ENCODE assay signal across 11 cellular contexts in the genomic region with DNA sequence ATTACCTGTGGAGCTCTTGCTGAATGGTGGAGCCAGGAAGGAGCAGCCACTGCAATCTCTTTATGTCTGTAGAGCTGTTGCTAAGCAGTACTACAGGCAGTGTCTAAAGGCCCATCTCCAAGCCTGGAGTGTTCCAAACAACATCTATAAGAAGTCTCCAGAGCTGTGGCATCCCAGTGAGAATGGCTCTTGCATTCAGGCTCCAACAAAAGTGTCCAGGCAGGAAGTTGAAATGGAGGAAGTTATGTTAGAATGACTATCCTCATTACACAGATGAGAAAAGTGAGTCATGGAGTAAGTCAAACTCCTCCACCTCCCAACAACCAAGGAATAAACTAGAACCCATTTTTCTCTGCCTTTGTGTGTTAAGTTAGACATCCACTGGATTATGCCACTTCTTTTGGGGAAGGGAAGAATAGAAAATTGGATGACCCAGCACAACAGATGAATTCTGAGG.
A peak's percentile ranks its signal among the peaks of the same experiment; 100 is the strongest.
DNase-seq lines count a peak whose midpoint lies in the region; ATAC-seq, FAIRE-seq and TF ChIP-seq lines count a peak whose summit lies in the region.
"Had no signal": no experiment of that assay in that cellular context is flagged by ENCODE, and none has a peak within 500 bp of the region (broad histone marks: within the 10 kb centered on the region; RNA-seq: fewer than 3 reads in every experiment).

No MANE protein-coding gene starts in this region.

- peaks cover 22% of the 10 kb centered on the region for H3K79me1 ChIP-seq in trophoblast cell (ENCODE audit: low read length)

- H3K27ac ChIP-seq in GM23248 (peak overlapping the region; percentile 100), PC-9 (peak overlapping the region; percentile 95), trophoblast cell (ENCODE audit: low read depth, low read length) (peak overlapping the region; percentile 39), kidney (ENCODE audit: low read depth in 2 of 2, low read length in 2 of 2) (no peak overlapping the region)

- H3K9me3 ChIP-seq in GM23248 (ENCODE audit: low read depth) (no peaks in the 10 kb centered on the region), PC-9 (ENCODE audit: insufficient read depth, low read depth) (no peaks in the 10 kb centered on the region; the same call in 1 of the 2 replicates), trophoblast cell (ENCODE audit: insufficient read depth, low read depth, low read length) (no peaks in the 10 kb centered on the region), kidney (ENCODE audit: control insufficient read depth in 1 of 2, low read length in 2 of 2) (no peaks in the 10 kb centered on the region)

- H3K4ac ChIP-seq in trophoblast cell (ENCODE audit: low read depth, low read length) = no peak overlapping the region

- H4K91ac ChIP-seq in trophoblast cell (ENCODE audit: low read depth, low read length) = peak overlapping the region; percentile 52

- peaks cover 50% of the 10 kb centered on the region for H3F3A ChIP-seq in GM23248 (ENCODE audit: insufficient read depth)
- peaks cover 34% of the 10 kb centered on the region for H3F3A ChIP-seq in PC-9 (ENCODE audit: insufficient read depth, low read depth)

- DNase-seq in GM23248 = peak; percentile 81
- peak in 1 of 2 experiments; percentile 47 for DNase-seq in PC-9
- DNase-seq in dermis blood vessel endothelial cell = peak; percentile 61
- peak in 1 of 2 donors; percentile 37 for DNase-seq in trophoblast cell
- no peak for DNase-seq in SHP77 (lab: John Stamatoyannopoulos, UW)
- no peak for DNase-seq in KG1 (lab: John Stamatoyannopoulos, UW)
- DNase-seq in kidney = no peak
- DNase-seq: activated gamma-delta T cell; NCI-H1417 treated with DMSO at 0.1 percent for 48 hours; stimulated activated CD4-positive, alpha-beta T cell treated with anti-CD3 and anti-CD28 coated beads, Interleukin-4, amount 100 ng/mL, for 1 hour had no signal

- H3K18ac ChIP-seq in trophoblast cell (ENCODE audit: low read length) = no peak overlapping the region

- H2BK12ac ChIP-seq in trophoblast cell (ENCODE audit: low read length) = peak overlapping the region; percentile 20

- peak overlapping the region; percentile 60 for H2AFZ ChIP-seq in GM23248
- H2AFZ ChIP-seq in PC-9 = no peak overlapping the region
- no peak overlapping the region for H2AFZ ChIP-seq in trophoblast cell (ENCODE audit: insufficient read depth, low read length, poor library complexity)

- TF ChIP-seq CTCF in PC-9 (conservative IDR thresholded peaks at IDR 0.05) (no peak), kidney (IDR thresholded peaks at IDR 0.05; ENCODE audit: borderline replicate concordance, extremely low read depth, insufficient read depth) (no peak)

- POLR2A ChIA-PET in PC-9 (lab: Charles Lee; ENCODE audit: unreplicated experiment) = interaction anchor here (0.5 to 0.6 kb wide), 2 partner anchors 53 to 1348 kb away, joined by 3 read pairs; no protein-coding TSS in a partner anchor

- CTCF ChIA-PET in PC-9 (lab: Charles Lee) = no interaction called here

- peak overlapping the region; percentile 78 for H3K4me3 ChIP-seq in GM23248
- peak overlapping the region; percentile 34; the same call in 1 of the 2 replicates for H3K4me3 ChIP-seq in PC-9
- no peak overlapping the region for H3K4me3 ChIP-seq in trophoblast cell (ENCODE audit: low read depth, low read length)
- no peak overlapping the region for H3K4me3 ChIP-seq in kidney (ENCODE audit: low read length in 2 of 2)

- H4K20me1 ChIP-seq in GM23248 (ENCODE audit: insufficient read depth) = no peaks in the 10 kb centered on the region
- H4K20me1 ChIP-seq in PC-9 (ENCODE audit: insufficient read depth) = no peaks in the 10 kb centered on the region

- H3K9ac ChIP-seq in GM23248 = peak overlapping the region; percentile 96
- no peak overlapping the region for H3K9ac ChIP-seq in trophoblast cell (ENCODE audit: low read length)
- no peak overlapping the region for H3K9ac ChIP-seq in kidney (ENCODE audit: low read length in 2 of 2)

- H3K79me2 ChIP-seq in GM23248 (ENCODE audit: insufficient read depth) = peaks cover 16% of the 10 kb centered on the region
- H3K79me2 ChIP-seq in PC-9 (ENCODE audit: low read depth) = no peaks in the 10 kb centered on the region
- H3K79me2 ChIP-seq in trophoblast cell (ENCODE audit: control insufficient read depth, insufficient read depth, low read length, poor library complexity) = peaks cover 2% of the 10 kb centered on the region

- H3K4me2 ChIP-seq in GM23248 (ENCODE audit: unreplicated experiment) (peak overlapping the region; percentile 92), PC-9 (peak overlapping the region; percentile 83), trophoblast cell (ENCODE audit: low read length) (no peak overlapping the region)

- peak overlapping the region; percentile 57 for H4K8ac ChIP-seq in trophoblast cell (ENCODE audit: low read depth, low read length)

- no peak overlapping the region for H3K23ac ChIP-seq in trophoblast cell (ENCODE audit: low read length)

- H3K27me3 ChIP-seq in GM23248 (replicated peaks; ENCODE audit: insufficient read depth) (no peaks in the 10 kb centered on the region), PC-9 (ENCODE audit: insufficient read depth, low read depth) (no peaks in the 10 kb centered on the region), trophoblast cell (ENCODE audit: insufficient read depth, low read length) (no peaks in the 10 kb centered on the region)

- ATAC-seq in GM21576 (IDR thresholded peaks at IDR 0.05; ENCODE audit: unreplicated experiment) = no peak

- H2BK5ac ChIP-seq in trophoblast cell (ENCODE audit: low read depth, low read length, poor library complexity) = peak overlapping the region; percentile 28

- H3K4me1 ChIP-seq in GM23248 (ENCODE audit: insufficient read depth) (peaks cover 39% of the 10 kb centered on the region), PC-9 (replicated peaks; ENCODE audit: insufficient read depth) (peaks cover 45% of the 10 kb centered on the region), trophoblast cell (ENCODE audit: control insufficient read depth in 1 of 2, insufficient read depth in 2 of 2, low read length in 2 of 2) (peaks cover 13 to 17% of the 10 kb centered on the region in 2 experiments), kidney (ENCODE audit: control insufficient read depth in 1 of 2, insufficient read depth in 1 of 2, low read depth in 1 of 2, low read length in 2 of 2) (peaks cover 7 to 12% of the 10 kb centered on the region in 2 donors)

- H3K36me3 ChIP-seq in GM23248 (ENCODE audit: low read depth) (no peaks in the 10 kb centered on the region), PC-9 (ENCODE audit: low read depth) (no peaks in the 10 kb centered on the region), trophoblast cell (ENCODE audit: control insufficient read depth in 1 of 2, insufficient read depth in 2 of 2, low read length in 2 of 2) (no peaks in the 10 kb centered on the region), kidney (ENCODE audit: control insufficient read depth in 1 of 2, insufficient read depth in 2 of 2, low read length in 2 of 2) (no peaks in the 10 kb centered on the region)

- intact Hi-C loops in PC-9 (cut with micrococcal nuclease; ENCODE audit: unreplicated experiment) (loop anchor here (2.0 kb wide), 1 partner anchor 287 kb away; no protein-coding TSS in a partner anchor), kidney (cut with DNase I) (no loop called here)

- no TSS peak for BruUV-seq in PC-9 (replicated peaks; lab: Mats Ljungman, UMichigan)

- in situ Hi-C loops in GM23248 (cut with MboI) = no loop called here

- H2BK120ac ChIP-seq in trophoblast cell (ENCODE audit: insufficient read depth, low read length, poor library complexity) = peak overlapping the region; percentile 28

- H3K9me2 ChIP-seq in GM23248 (ENCODE audit: insufficient read depth) (no peaks in the 10 kb centered on the region), PC-9 (ENCODE audit: insufficient read depth) (no peaks in the 10 kb centered on the region)

- no peak overlapping the region for H3K14ac ChIP-seq in trophoblast cell (ENCODE audit: low read length)

- H4K12ac ChIP-seq in trophoblast cell (ENCODE audit: low read depth, low read length) = no peak overlapping the region

- no peak overlapping the region for H2AK5ac ChIP-seq in trophoblast cell (ENCODE audit: low read length)

- FAIRE-seq in kidney (lab: Jason Lieb, UNC) = no peak

Comparison
In these comparisons a context has a peak if more than half of its experiments do, and no peak if none do; other contexts are left out.
1. DNase-seq: peak in GM23248 (single experiment) and dermis blood vessel endothelial cell (single experiment); none in SHP77 (0 of 2), KG1 (single experiment) and kidney (single experiment).
2. H3K27ac ChIP-seq: peak in GM23248 (single experiment), PC-9 (single experiment) and trophoblast cell (single experiment); none in kidney (0 of 2).
3. H3K4me3 ChIP-seq: peak in GM23248 (single experiment) and PC-9 (single experiment); none in trophoblast cell (single experiment) and kidney (0 of 2).